Comparison of ENCODE assay signal across 7 cellular contexts in the genomic region with DNA sequence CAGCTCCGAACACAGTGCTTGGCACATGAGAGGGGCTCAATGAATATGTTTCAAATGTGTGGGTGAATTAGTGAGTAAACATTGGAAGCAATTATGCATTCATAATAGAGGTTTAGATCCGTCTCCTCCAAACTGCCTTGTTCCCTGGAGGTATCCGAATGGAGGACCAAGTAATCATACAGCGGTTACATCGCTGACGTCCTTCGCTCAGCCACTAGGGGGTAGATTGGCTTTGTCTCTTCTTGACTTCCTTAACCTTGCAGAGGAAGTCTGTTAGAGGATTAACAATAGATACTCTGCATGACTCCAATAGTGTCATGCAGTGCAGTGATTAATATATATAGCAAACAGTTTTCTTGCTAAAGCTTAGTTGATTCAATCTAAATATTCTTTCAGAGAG.
A peak's percentile ranks its signal among the peaks of the same experiment; 100 is the strongest.
DNase-seq lines count a peak whose midpoint lies in the region; ATAC-seq and TF ChIP-seq lines count a peak whose summit lies in the region.

No MANE protein-coding gene starts in this region.

- TF ChIP-seq CTCF in GM12874 (IDR thresholded peaks at IDR 0.05; ENCODE audit: insufficient read depth, low read depth, low read length): peak; percentile 27; the same call in 1 of the 2 replicates

- no peak for ATAC-seq in HG03039 (IDR thresholded peaks at IDR 0.05; ENCODE audit: unreplicated experiment)
- ATAC-seq in stimulated activated naive CD8-positive, alpha-beta T cell treated with anti-CD3 and anti-CD28 coated beads, Interleukin-15, Interleukin-2, amounts not matched to agents 100 U/mL and 50 U/mL, for 24 hours: no peak

- DNase-seq in NCI-H1436 (lab: John Stamatoyannopoulos, UW) (peak; percentile 61), dermis blood vessel endothelial cell (peak; percentile 81), medulla oblongata (ENCODE audit: extremely low spot score) (peak; percentile 44), NK-92 (lab: John Stamatoyannopoulos, UW; ENCODE audit: unreplicated experiment) (no peak)
- DNase-seq in stimulated activated naive CD8-positive, alpha-beta T cell treated with anti-CD3 and anti-CD28 coated beads, Interleukin-15, Interleukin-2, amounts not matched to agents 100 U/mL and 50 U/mL, for 24 hours: no peak

Comparison
In these comparisons a context has a peak if more than half of its experiments do, and no peak if none do; other contexts are left out.
1. DNase-seq: peak in NCI-H1436 (single experiment), dermis blood vessel endothelial cell (single experiment) and medulla oblongata (single experiment); none in NK-92 (single experiment) and stimulated activated naive CD8-positive, alpha-beta T cell treated with anti-CD3 and anti-CD28 coated beads, Interleukin-15, Interleukin-2, amounts not matched to agents 100 U/mL and 50 U/mL, for 24 hours (single experiment).